1 cellular context compared by ENCODE assay signal in genomic region chr10:43816351-43817321, GRCh38.
TF ChIP-seq lines count a peak whose summit lies in the region.

No MANE protein-coding gene starts in this region.

TF ChIP-seq in SK-N-SH, 30 proteins besides CTCF, POLR2A, EP300 and RAD21 (continued from another document):
- TF ChIP-seq REST (IDR thresholded peaks at IDR 0.05; ENCODE audit: low read depth, low read length) (no peak), GABPA (IDR thresholded peaks at IDR 0.05; ENCODE audit: low read depth) (no peak), MEF2A (IDR thresholded peaks at IDR 0.05; ENCODE audit: borderline replicate concordance, low read depth) (no peak), NRF1 (IDR thresholded peaks at IDR 0.05; ENCODE audit: low read depth, low read length) (no peak), FOXM1 (IDR thresholded peaks at IDR 0.05; ENCODE audit: low read depth) (peak; percentile 58; the same call in 1 of the 2 replicates), YY1 (IDR thresholded peaks at IDR 0.05; ENCODE audit: low read depth) (peak; percentile 42; the same call in 1 of the 2 replicates), MXI1 (IDR thresholded peaks at IDR 0.05; ENCODE audit: low read depth, low read length) (no peak), NFIC (IDR thresholded peaks at IDR 0.05; ENCODE audit: borderline replicate concordance) (peak; percentile 70), SIN3A (IDR thresholded peaks at IDR 0.05; ENCODE audit: borderline replicate concordance, low read depth, low read length) (no peak), FOXJ3 (CRISPR knock-in tag; IDR thresholded peaks at IDR 0.05) (no peak), FOSL2 (IDR thresholded peaks at IDR 0.05; ENCODE audit: borderline replicate concordance, low read depth) (no peak; the same call in 1 of the 2 replicates), SMC3 (IDR thresholded peaks at IDR 0.05; ENCODE audit: low read depth, low read length) (no peak)
